ENCODE assay signal across 1 cellular context in the genomic region with DNA sequence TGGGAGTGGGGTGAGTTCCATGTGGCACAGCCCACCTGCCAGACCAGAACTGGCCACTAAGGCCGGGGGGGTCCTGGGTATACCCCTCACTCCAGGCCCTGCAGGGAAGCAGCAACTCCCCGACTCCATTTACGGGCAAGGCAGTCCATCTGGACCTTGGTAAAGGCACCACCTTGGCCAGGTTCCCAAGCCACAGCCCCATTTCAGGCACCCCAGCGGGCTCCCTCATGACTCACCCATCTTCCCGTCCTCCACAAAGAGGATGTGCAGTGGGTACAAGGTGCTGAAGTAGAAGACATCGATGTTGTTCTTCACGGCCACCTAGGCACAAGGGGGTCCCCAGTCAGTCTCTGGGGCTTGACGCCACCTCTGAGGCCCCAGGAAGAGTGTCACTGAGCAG.
TF ChIP-seq lines count a peak whose summit lies in the region.

No MANE protein-coding gene starts in this region.

TF ChIP-seq in HepG2, 621 proteins besides CTCF, POLR2A, EP300 and RAD21:
- peak; percentile 8 for TF ChIP-seq AGO2 (optimal IDR thresholded peaks at IDR 0.05; ENCODE audit: low read depth, low read length)
- TF ChIP-seq, protein P1, sequence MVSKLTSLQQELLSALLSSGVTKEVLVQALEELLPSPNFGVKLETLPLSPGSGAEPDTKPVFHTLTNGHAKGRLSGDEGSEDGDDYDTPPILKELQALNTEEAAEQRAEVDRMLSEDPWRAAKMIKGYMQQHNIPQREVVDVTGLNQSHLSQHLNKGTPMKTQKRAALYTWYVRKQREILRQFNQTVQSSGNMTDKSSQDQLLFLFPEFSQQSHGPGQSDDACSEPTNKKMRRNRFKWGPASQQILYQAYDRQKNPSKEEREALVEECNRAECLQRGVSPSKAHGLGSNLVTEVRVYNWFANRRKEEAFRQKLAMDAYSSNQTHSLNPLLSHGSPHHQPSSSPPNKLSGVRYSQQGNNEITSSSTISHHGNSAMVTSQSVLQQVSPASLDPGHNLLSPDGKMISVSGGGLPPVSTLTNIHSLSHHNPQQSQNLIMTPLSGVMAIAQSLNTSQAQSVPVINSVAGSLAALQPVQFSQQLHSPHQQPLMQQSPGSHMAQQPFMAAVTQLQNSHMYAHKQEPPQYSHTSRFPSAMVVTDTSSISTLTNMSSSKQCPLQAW (CRISPR knock-in tag; IDR thresholded peaks at IDR 0.05), result no peak
TF ChIP-seq in HepG2: peak in this region for 1.
